ENCODE assay signal across 8 cellular contexts in genomic region chr9:14433841-14434511, GRCh38.
DNase-seq lines count a peak whose midpoint lies in the region; ATAC-seq and TF ChIP-seq lines count a peak whose summit lies in the region.

No MANE protein-coding gene starts in this region.

- H3K27me3 ChIP-seq in kidney epithelial cell (ENCODE audit: control insufficient read depth, insufficient read depth, low read length) (no peaks in the 10 kb centered on the region), thyroid gland (no peaks in the 10 kb centered on the region), colonic mucosa (no peaks in the 10 kb centered on the region)

- no peak for TF ChIP-seq POLR2A in thyroid gland (IDR thresholded peaks at IDR 0.05)

- DNase-seq in ELR (ENCODE audit: low read depth) (peak; percentile 67), NCI-H1436 (lab: John Stamatoyannopoulos, UW) (peak; percentile 33), astrocyte of the spinal cord (ENCODE audit: low read depth, low spot score) (peak; percentile 73), kidney epithelial cell (ENCODE audit: low read depth) (no peak), thyroid gland (no peak), colonic mucosa (no peak)

- H3K9ac ChIP-seq in colonic mucosa (ENCODE audit: low read depth in 2 of 2, low read length in 2 of 2) = no peak overlapping the region

- in situ Hi-C loops in astrocyte of the spinal cord (cut with HindIII; ENCODE audit: low sequenced_read_pairs) = no loop called here

- intact Hi-C loops in thyroid gland (cut with DNase I) (loop anchor here (10.0 kb wide), 1 partner anchor 1009 kb away; no protein-coding TSS in a partner anchor), colonic mucosa (cut with DNase I) (no loop called here)

- TF ChIP-seq CTCF in astrocyte of the spinal cord (IDR thresholded peaks at IDR 0.05; ENCODE audit: low read depth, low read length) (peak; percentile 21), kidney epithelial cell (IDR thresholded peaks at IDR 0.05; ENCODE audit: insufficient read depth, low read length, poor library complexity, severe bottlenecking) (peak; percentile 3), thyroid gland (IDR thresholded peaks at IDR 0.05) (peak in 3 of 6 experiments; percentile 30 to 43 (median 30)), colonic mucosa (IDR thresholded peaks at IDR 0.05) (no peak)

- no peak for ATAC-seq in HG03432 (IDR thresholded peaks at IDR 0.05; ENCODE audit: unreplicated experiment)
- no peak for ATAC-seq in HG02981 (IDR thresholded peaks at IDR 0.05; ENCODE audit: unreplicated experiment)

- H3K9me3 ChIP-seq in thyroid gland (no peaks in the 10 kb centered on the region), colonic mucosa (no peaks in the 10 kb centered on the region)

- H3K27ac ChIP-seq in thyroid gland (no peak overlapping the region), colonic mucosa (no peak overlapping the region)

- H3K4me3 ChIP-seq in astrocyte of the spinal cord (ENCODE audit: low read depth, low read length) (no peak overlapping the region), kidney epithelial cell (ENCODE audit: low read depth, low read length) (no peak overlapping the region), thyroid gland (replicated peaks in 1 of 3) (no peak overlapping the region), colonic mucosa (no peak overlapping the region)

- 31 to 34% methylated on average over 11 of the region's 11 CpGs for WGBS in thyroid gland, 2 donors

- no peaks in the 10 kb centered on the region for H3K36me3 ChIP-seq in kidney epithelial cell (ENCODE audit: control insufficient read depth, insufficient read depth, low read length)
- H3K36me3 ChIP-seq in thyroid gland = no peaks in the 10 kb centered on the region
- H3K36me3 ChIP-seq in colonic mucosa = no peaks in the 10 kb centered on the region

- H3K4me1 ChIP-seq in thyroid gland (peaks cover 0 to 20% of the 10 kb centered on the region in 2 donors), colonic mucosa (no peaks in the 10 kb centered on the region)

Comparison
In these comparisons a context has a peak if more than half of its experiments do, and no peak if none do; other contexts are left out.
1. DNase-seq: peak in ELR (single experiment), NCI-H1436 (single experiment) and astrocyte of the spinal cord (single experiment); none in kidney epithelial cell (single experiment), thyroid gland (0 of 2) and colonic mucosa (single experiment).